In genomic region chr2:163737563-163737962, GRCh38 we compare ENCODE assay signal across 26 cellular contexts. TPM values are rescaled to one million over a fixed set of nuclear protein-coding genes. Genes with fewer than 3 reads are reported as not detected.
DNase-seq lines count a peak whose midpoint lies in the region; TF ChIP-seq lines count a peak whose summit lies in the region.
"Had no signal": no experiment of that assay in that cellular context is flagged by ENCODE, and none has a peak within 500 bp of the region (broad histone marks: within the 10 kb centered on the region; RNA-seq: fewer than 3 reads in every experiment).

No MANE protein-coding gene starts in this region.

- no peaks in the 10 kb centered on the region for H3K27me3 ChIP-seq in neuron (ENCODE audit: insufficient read depth, low read length)
- H3K27me3 ChIP-seq in trophoblast cell (ENCODE audit: insufficient read depth, low read length): no peaks in the 10 kb centered on the region
- H3K27me3 ChIP-seq: tibial artery had no signal

- no peak overlapping the region for H3K4me2 ChIP-seq in trophoblast cell (ENCODE audit: low read length)

- no peak overlapping the region for H4K12ac ChIP-seq in trophoblast cell (ENCODE audit: low read depth, low read length)

- no peak overlapping the region for H2BK12ac ChIP-seq in trophoblast cell (ENCODE audit: low read length)

- H3K36me3 ChIP-seq in HEK293 (ENCODE audit: control insufficient read depth in 2 of 2, insufficient read depth in 1 of 2, low read length in 2 of 2): no peaks in the 10 kb centered on the region
- H3K36me3 ChIP-seq in neuron (ENCODE audit: insufficient read depth, low read length): no peaks in the 10 kb centered on the region
- H3K36me3 ChIP-seq in trophoblast cell (ENCODE audit: control insufficient read depth in 1 of 2, insufficient read depth in 2 of 2, low read length in 2 of 2): no peaks in the 10 kb centered on the region
- H3K36me3 ChIP-seq: stomach, tibial artery had no signal

- no peaks in the 10 kb centered on the region for H3K9me3 ChIP-seq in HEK293 (ENCODE audit: control insufficient read depth, insufficient read depth, low read depth, low read length)
- no peaks in the 10 kb centered on the region for H3K9me3 ChIP-seq in neuron (ENCODE audit: low read length)
- H3K9me3 ChIP-seq in trophoblast cell (ENCODE audit: insufficient read depth, low read depth, low read length): no peaks in the 10 kb centered on the region
- H3K9me3 ChIP-seq: mucosa of descending colon, psoas muscle, stomach, tibial artery had no signal

- H3K4me3 Mint-ChIP-seq in glutamatergic neuron (ENCODE audit: unreplicated experiment) (peak overlapping the region; percentile 88), CD14-positive monocyte (peak overlapping the region in 1 of 2 donors; percentile 63)
- H3K4me3 Mint-ChIP-seq: activated T-helper 17 cell treated with anti-CD3 and anti-CD28 coated beads, Interleukin-2, amount 50 U/mL, for 72 hours had no signal

- TF ChIP-seq CTCF in HEK293 (tag by site-specific recombination; IDR thresholded peaks at IDR 0.05): no peak
- TF ChIP-seq CTCF in glutamatergic neuron (IDR thresholded peaks at IDR 0.05; ENCODE audit: partially characterized antibody, unreplicated experiment): no peak
- TF ChIP-seq CTCF in CD14-positive monocyte (IDR thresholded peaks at IDR 0.05): no peak

- no peak overlapping the region for H4K8ac ChIP-seq in trophoblast cell (ENCODE audit: low read depth, low read length)

- H3K36me3 Mint-ChIP-seq in glutamatergic neuron (ENCODE audit: unreplicated experiment): no peaks in the 10 kb centered on the region
- H3K36me3 Mint-ChIP-seq in CD14-positive monocyte: peaks cover 0 to 2% of the 10 kb centered on the region in 2 donors

- intact Hi-C loops in CD14-positive monocyte (cut with micrococcal nuclease): no loop called here

- H3K27ac ChIP-seq in HEK293 (ENCODE audit: extremely low read depth, low read depth, low read length): no peak overlapping the region
- H3K27ac ChIP-seq in trophoblast cell (ENCODE audit: low read depth, low read length): no peak overlapping the region
- H3K27ac ChIP-seq: epithelial cell of prostate had no signal

- no peak overlapping the region for H3K9ac ChIP-seq in trophoblast cell (ENCODE audit: low read length)

- WGBS in trophoblast cell (ENCODE audit: extremely low coverage, insufficient coverage, insufficient read length): no CpG with 5 or more reads among the region's 2 CpGs

- DNase-seq in NCI-H69 (lab: John Stamatoyannopoulos, UW) (peak; percentile 73), glutamatergic neuron (no peak), medulla oblongata (ENCODE audit: extremely low spot score) (no peak), trophoblast cell (no peak), CD14-positive monocyte (ENCODE audit: low spot score) (no peak)
- DNase-seq: activated CD4-positive, alpha-beta T cell treated with anti-CD3 and anti-CD28 coated beads, Interleukin-2, amount 50 U/mL, for 48 hours; activated CD4-positive, CD25-positive, alpha-beta regulatory T cell; activated CD8-positive, alpha-beta memory T cell treated with anti-CD3 and anti-CD28 coated beads, Interleukin-2, amount 50 U/mL, for 4 hours; aorta; EL; GOT3; Kasumi-1; left ventricle myocardium superior; mucosa of descending colon; NCI-H1048; OCI-M1; psoas muscle; Right ventricle myocardium superior; stimulated activated CD8-positive, alpha-beta memory T cell treated with anti-CD3 and anti-CD28 coated beads, Interleukin-4, amount 100 ng/mL, for 48 hours; stomach; tibial artery had no signal

- H4K91ac ChIP-seq in trophoblast cell (ENCODE audit: low read depth, low read length): no peak overlapping the region

- H3K9me3 Mint-ChIP-seq in glutamatergic neuron (ENCODE audit: unreplicated experiment) (peaks cover 6% of the 10 kb centered on the region), CD14-positive monocyte (peaks cover 0 to 9% (median 6%) of the 10 kb centered on the region in 7 donors)

- peaks cover 13% of the 10 kb centered on the region for H3K79me1 ChIP-seq in trophoblast cell (ENCODE audit: low read length)

- no peak overlapping the region for H3K23ac ChIP-seq in trophoblast cell (ENCODE audit: low read length)

- CTCF ChIA-PET in HEK293 (lab: Yijun Ruan, JAX): no interaction called here

- H3K27me3 Mint-ChIP-seq in glutamatergic neuron (ENCODE audit: unreplicated experiment): peaks cover 7% of the 10 kb centered on the region
- peaks cover 43 to 56% (median 53%) of the 10 kb centered on the region in 3 donors for H3K27me3 Mint-ChIP-seq in CD14-positive monocyte (ENCODE audit: low read depth in 3 of 3)

- H3K4me3 ChIP-seq in HEK293 (ENCODE audit: low read depth, low read length) (no peak overlapping the region), neuron (ENCODE audit: low read length) (peak overlapping the region; percentile 96), trophoblast cell (ENCODE audit: low read depth, low read length) (no peak overlapping the region)
- H3K4me3 ChIP-seq: mucosa of descending colon had no signal

- H2AFZ ChIP-seq in neuron (ENCODE audit: low read depth, low read length) (peak overlapping the region; percentile 33), trophoblast cell (ENCODE audit: insufficient read depth, low read length, poor library complexity) (no peak overlapping the region)

- no peak overlapping the region for H3K4ac ChIP-seq in trophoblast cell (ENCODE audit: low read depth, low read length)

- H3K27ac Mint-ChIP-seq in glutamatergic neuron (ENCODE audit: unreplicated experiment) (peak overlapping the region; percentile 94), CD14-positive monocyte (no peak overlapping the region)
- H3K27ac Mint-ChIP-seq: activated naive CD4-positive, alpha-beta T cell treated with anti-CD3 and anti-CD28 coated beads, Interleukin-2, amount 50 U/mL, for 72 hours; activated T-helper 17 cell treated with anti-CD3 and anti-CD28 coated beads, Interleukin-2, amount 50 U/mL, for 72 hours had no signal

- H3K4me1 Mint-ChIP-seq in glutamatergic neuron (ENCODE audit: low read depth, unreplicated experiment): peaks cover 23% of the 10 kb centered on the region
- H3K4me1 Mint-ChIP-seq in CD14-positive monocyte: peaks cover 4% of the 10 kb centered on the region
- H3K4me1 Mint-ChIP-seq: activated T-helper 17 cell treated with anti-CD3 and anti-CD28 coated beads, Interleukin-2, amount 50 U/mL, for 72 hours had no signal

- POLR2A ChIA-PET in HEK293 (lab: Yijun Ruan, JAX): no interaction called here

- no peak overlapping the region for H3K18ac ChIP-seq in trophoblast cell (ENCODE audit: low read length)

- no peak overlapping the region for H3K14ac ChIP-seq in trophoblast cell (ENCODE audit: low read length)

- no peak overlapping the region for H2BK5ac ChIP-seq in trophoblast cell (ENCODE audit: low read depth, low read length, poor library complexity)

- H3K4me1 ChIP-seq in HEK293 (ENCODE audit: control insufficient read depth, insufficient read depth, low read length) (peaks cover 2% of the 10 kb centered on the region; the same call in 1 of the 2 replicates), neuron (ENCODE audit: insufficient read depth, low read length) (peaks cover 12% of the 10 kb centered on the region), trophoblast cell (ENCODE audit: control insufficient read depth in 1 of 2, insufficient read depth in 2 of 2, low read length in 2 of 2) (peaks cover 0 to 4% of the 10 kb centered on the region in 2 experiments)

- peaks cover 7% of the 10 kb centered on the region for H3K79me2 ChIP-seq in trophoblast cell (ENCODE audit: control insufficient read depth, insufficient read depth, low read length, poor library complexity)

- H2BK120ac ChIP-seq in trophoblast cell (ENCODE audit: insufficient read depth, low read length, poor library complexity): no peak overlapping the region

- no peak overlapping the region for H2AK5ac ChIP-seq in trophoblast cell (ENCODE audit: low read length)

TF ChIP-seq in HEK293, 187 proteins besides CTCF, POLR2A, EP300 and RAD21:
- no peak for TF ChIP-seq ZNF311 (tag by site-specific recombination; IDR thresholded peaks at IDR 0.05; ENCODE audit: borderline replicate concordance)
- peak; percentile 62; the same call in 1 of the 2 replicates for TF ChIP-seq REST (tag by site-specific recombination; IDR thresholded peaks at IDR 0.05)
TF ChIP-seq in HEK293: peak in this region for 1.

RNA-seq across cellular contexts. Expression of gene FIGN, which starts 1.8 kb away (rescaled TPM):
- total RNA-seq in glutamatergic neuron (ENCODE audit: unreplicated experiment): 12.4 TPM
- 29.2 and 29.8 TPM in 2 replicates for polyA plus RNA-seq in trophoblast cell (2013)
- polyA plus RNA-seq in CD14-positive monocyte: not detected
- total RNA-seq: activated naive CD4-positive, alpha-beta T cell treated with anti-CD3 and anti-CD28 coated beads, Interleukin-2, amount 50 U/mL, for 72 hours; activated T-helper 17 cell treated with anti-CD3 and anti-CD28 coated beads, Interleukin-2, amount 50 U/mL, for 72 hours had no signal
